Comparison of ENCODE assay signal across 8 cellular contexts in genomic region chr21:36060159-36060921, GRCh38. TPM values are rescaled to one million over a fixed set of nuclear protein-coding genes. Genes with fewer than 3 reads are reported as not detected.
DNase-seq lines count a peak whose midpoint lies in the region; ATAC-seq, FAIRE-seq and TF ChIP-seq lines count a peak whose summit lies in the region.

SETD4 (minus strand) TSS chr21:36060526; CDS start chr21:36058888, 1,638 bp downstream.

- 3% methylated on average over 17 of the region's 57 CpGs for WGBS in HepG2 (ENCODE audit: low lambda C conversion rate)

- peaks cover 0 to 4% (median 0%) of the 10 kb centered on the region in 11 experiments; a peak in 5 of 22 replicates for H3K9me3 ChIP-seq in BLaER1 treated with 17β-estradiol and CSF1 and Interleukin-3, amounts not matched to agents 10 nM and 100 nM (replicated peaks in 1 of 11)
- H3K9me3 ChIP-seq in HepG2 (ENCODE audit: low read length), result no peaks in the 10 kb centered on the region

- H3K27me3 Mint-ChIP-seq in dendritic cell treated with granulocyte-macrophage colony-stimulating factor and Interleukin-4, amounts not matched to agents 40 ng/mL and 50 ng/mL, for 4 days, result no peaks in the 10 kb centered on the region

- in situ Hi-C loops in HepG2 (cut with HindIII; ENCODE audit: extremely low pct_ligation_motif_present, low pct_unique_long_range_greater_than_20kb), result no loop called here

- H3K36me3 ChIP-seq in BLaER1 treated with 17β-estradiol and CSF1 and Interleukin-3, amounts not matched to agents 10 nM and 100 nM, result peaks cover 30 to 37% (median 34%) of the 10 kb centered on the region in 11 experiments
- peaks cover 14 to 32% of the 10 kb centered on the region in 2 experiments; a peak in 4 of 5 replicates for H3K36me3 ChIP-seq in HepG2 (replicated peaks in 1 of 2; ENCODE audit: control insufficient read depth in 1 of 2, insufficient read depth in 2 of 2, low read length in 2 of 2)

- no peak for TF ChIP-seq EP300 in HepG2 (IDR thresholded peaks at IDR 0.05; ENCODE audit: low read depth in 2 of 2, low read length in 2 of 2)
- no peak for TF ChIP-seq EP300 in HepG2 (CRISPR knock-in tag; IDR thresholded peaks at IDR 0.05; ENCODE audit: borderline replicate concordance)

- DNase-seq in NCI-H748 (lab: John Stamatoyannopoulos, UW; ENCODE audit: unreplicated experiment), result peak; percentile 91
- peak; percentile 92 for DNase-seq in activated CD4-positive, alpha-beta T cell treated with anti-CD3 and anti-CD28 coated beads, Interleukin-2, amount 50 U/mL, for 1 hour
- peak; percentile 85 for DNase-seq in HepG2 (ENCODE audit: low spot score)
- DNase-seq in stimulated activated CD4-positive, alpha-beta T cell treated with anti-CD3 and anti-CD28 coated beads, Interleukin-4, amount 100 ng/mL, for 1 hour, result peak; percentile 95

- POLR2A ChIA-PET in HepG2 (lab: Yijun Ruan, JAX), result interaction anchor here (0.7 to 2.3 kb wide), 7 partner anchors 9 to 1171 kb away, joined by 4 to 23 read pairs (median 10); partner anchors contain the start of gene CBR1

- TF ChIP-seq RAD21 in HepG2 (CRISPR knock-in tag; IDR thresholded peaks at IDR 0.05), result no peak

- H3K27me3 ChIP-seq in BLaER1 treated with 17β-estradiol and CSF1 and Interleukin-3, amounts not matched to agents 10 nM and 100 nM, result no peaks in the 10 kb centered on the region
- H3K27me3 ChIP-seq in HepG2 (ENCODE audit: control insufficient read depth in 1 of 2, insufficient read depth in 2 of 2, low read length in 2 of 2), result no peaks in the 10 kb centered on the region

- peak within 1 kb of the TSS; percentile 79 to 89 (median 85) for H3K9ac ChIP-seq in BLaER1 treated with 17β-estradiol and CSF1 and Interleukin-3, amounts not matched to agents 10 nM and 100 nM
- H3K9ac ChIP-seq in HepG2 (ENCODE audit: insufficient read depth, low read depth, low read length), result peak within 1 kb of the TSS; percentile 78

- FAIRE-seq in HepG2 (lab: Jason Lieb, UNC), result peak; percentile 67

- no peaks in the 10 kb centered on the region for H4K20me1 ChIP-seq in BLaER1 treated with 17β-estradiol and CSF1 and Interleukin-3, amounts not matched to agents 10 nM and 100 nM
- H4K20me1 ChIP-seq in HepG2 (ENCODE audit: insufficient read depth, low read length), result no peaks in the 10 kb centered on the region

- peak within 1 kb of the TSS; percentile 72 to 98 (median 84) for H3K4me3 ChIP-seq in BLaER1 treated with 17β-estradiol and CSF1 and Interleukin-3, amounts not matched to agents 10 nM and 100 nM
- peak within 1 kb of the TSS; percentile 80 to 96 (median 82) for H3K4me3 ChIP-seq in HepG2 (replicated peaks in 1 of 3; ENCODE audit: insufficient read depth in 1 of 3, low read depth in 2 of 3, low read length in 3 of 3)

- BruUV-seq in HepG2 (replicated peaks; lab: Mats Ljungman, UMichigan), result TSS peak; percentile 87

- peaks cover 20 to 27% (median 24%) of the 10 kb centered on the region in 10 experiments; a peak in 19 of 20 replicates for H3K4me1 ChIP-seq in BLaER1 treated with 17β-estradiol and CSF1 and Interleukin-3, amounts not matched to agents 10 nM and 100 nM
- peaks cover 40% of the 10 kb centered on the region for H3K4me1 ChIP-seq in HepG2 (ENCODE audit: insufficient read depth, low read length)

- intact Hi-C loops in dendritic cell treated with granulocyte-macrophage colony-stimulating factor and Interleukin-4, amounts not matched to agents 40 ng/mL and 50 ng/mL, for 4 days (cut with micrococcal nuclease), result loop anchor here (1.0 to 5.0 kb wide), 2 partner anchors 9 to 52 kb away; no protein-coding TSS in a partner anchor
- intact Hi-C loops in HepG2 (cut with micrococcal nuclease; ENCODE audit: unreplicated experiment), result loop anchor here (5.0 kb wide), 1 partner anchor 52 kb away; no protein-coding TSS in a partner anchor

- peak within 1 kb of the TSS; percentile 75 to 95 (median 92) for H3K4me2 ChIP-seq in BLaER1 treated with 17β-estradiol and CSF1 and Interleukin-3, amounts not matched to agents 10 nM and 100 nM
- peak within 1 kb of the TSS; percentile 85 for H3K4me2 ChIP-seq in HepG2 (ENCODE audit: low read depth, low read length)

- peak; percentile 68 to 84 for TF ChIP-seq POLR2A in HepG2 (IDR thresholded peaks at IDR 0.05; ENCODE audit: insufficient read depth in 1 of 2, low read depth in 2 of 2, low read length in 2 of 2)

- no peak within 1 kb of the TSS for H2AFZ ChIP-seq in HepG2 (ENCODE audit: low read length)

- H3K27ac ChIP-seq in BLaER1 treated with 17β-estradiol and CSF1 and Interleukin-3, amounts not matched to agents 10 nM and 100 nM, result peak within 1 kb of the TSS; percentile 72 to 89 (median 86)
- H3K27ac ChIP-seq in HepG2 (ENCODE audit: extremely low read length, insufficient read depth, low read length), result peak within 1 kb of the TSS; percentile 80

- H3K4me1 Mint-ChIP-seq in dendritic cell treated with granulocyte-macrophage colony-stimulating factor and Interleukin-4, amounts not matched to agents 40 ng/mL and 50 ng/mL, for 4 days (ENCODE audit: low read depth), result peaks cover under 1% of the 10 kb centered on the region

- CTCF ChIA-PET in HepG2 (lab: Yijun Ruan, JAX; ENCODE audit: low intra/inter-chr PET ratio, low total read pairs), result no interaction called here

- H3K79me2 ChIP-seq in HepG2 (ENCODE audit: insufficient read depth, low read length), result peaks cover 7% of the 10 kb centered on the region

- peak; percentile 86 for ATAC-seq in GM19351 (IDR thresholded peaks at IDR 0.05; ENCODE audit: unreplicated experiment)
- ATAC-seq in HG03521 (IDR thresholded peaks at IDR 0.05; ENCODE audit: unreplicated experiment), result peak; percentile 87
- ATAC-seq in HepG2, result peak; percentile 93

- TF ChIP-seq CTCF in HepG2 (CRISPR knock-in tag; IDR thresholded peaks at IDR 0.05), result peak; percentile 12; the same call in 1 of the 2 replicates

- no peaks in the 10 kb centered on the region for H3K9me3 Mint-ChIP-seq in dendritic cell treated with granulocyte-macrophage colony-stimulating factor and Interleukin-4, amounts not matched to agents 40 ng/mL and 50 ng/mL, for 4 days

- peaks cover 43% of the 10 kb centered on the region for H3K36me3 Mint-ChIP-seq in dendritic cell treated with granulocyte-macrophage colony-stimulating factor and Interleukin-4, amounts not matched to agents 40 ng/mL and 50 ng/mL, for 4 days (ENCODE audit: low read depth)

- H3K4me3 Mint-ChIP-seq in dendritic cell treated with granulocyte-macrophage colony-stimulating factor and Interleukin-4, amounts not matched to agents 40 ng/mL and 50 ng/mL, for 4 days, result peak within 1 kb of the TSS; percentile 86

- H3K27ac Mint-ChIP-seq in dendritic cell treated with granulocyte-macrophage colony-stimulating factor and Interleukin-4, amounts not matched to agents 40 ng/mL and 50 ng/mL, for 4 days, result peak within 1 kb of the TSS; percentile 95

TF ChIP-seq in HepG2, 621 proteins besides CTCF, POLR2A, EP300 and RAD21 (continues in another document):
- TF ChIP-seq HDAC1 (CRISPR knock-in tag; IDR thresholded peaks at IDR 0.05) (peak; percentile 86), ZNF790 (CRISPR knock-in tag; IDR thresholded peaks at IDR 0.05; ENCODE audit: borderline replicate concordance) (no peak), ZNF746 (CRISPR knock-in tag; IDR thresholded peaks at IDR 0.05) (no peak), ZNF20 (CRISPR knock-in tag; IDR thresholded peaks at IDR 0.05) (no peak), NFE2L1 (CRISPR knock-in tag; IDR thresholded peaks at IDR 0.05; ENCODE audit: borderline replicate concordance) (no peak), JUN (CRISPR knock-in tag; IDR thresholded peaks at IDR 0.05) (0 out of 2 replicates have a peak, but pooled peaks have one; percentile 28), ZNF605 (CRISPR knock-in tag; IDR thresholded peaks at IDR 0.05) (peak; percentile 57; the same call in 1 of the 2 replicates), MEF2D (CRISPR knock-in tag; IDR thresholded peaks at IDR 0.05) (peak; percentile 48; the same call in 1 of the 2 replicates), ZBTB20 (CRISPR knock-in tag; IDR thresholded peaks at IDR 0.05; ENCODE audit: borderline replicate concordance, low read depth) (peak; percentile 52; the same call in 1 of the 2 replicates), MEIS2 (CRISPR knock-in tag; IDR thresholded peaks at IDR 0.05) (peak; percentile 48; the same call in 1 of the 2 replicates), ZNF75D (CRISPR knock-in tag; IDR thresholded peaks at IDR 0.05; ENCODE audit: borderline replicate concordance) (peak; percentile 72; the same call in 1 of the 2 replicates), AGO2 (optimal IDR thresholded peaks at IDR 0.05; ENCODE audit: low read depth, low read length) (peak; percentile 55)

RNA-seq across cellular contexts. Expression of gene SETD4, which starts in this region (rescaled TPM):
- total RNA-seq in HepG2 (2016; rRNA removed; fragmentation: Illumina TruSeq; extraction: Trizol), result 11.9 and 14.4 TPM in 2 replicates
- total RNA-seq in HepG2 (2016; cell fraction: cytosol; rRNA removed; fragmentation: Illumina TruSeq; extraction: Trizol; ENCODE audit: low read depth), result 2.4 and 3.7 TPM in 2 replicates
- total RNA-seq in HepG2 (2016; cell fraction: insoluble cytoplasmic fraction; rRNA removed; fragmentation: Illumina TruSeq; extraction: Trizol), result 12.5 and 15.3 TPM in 2 replicates
- total RNA-seq in HepG2 (2016; cell fraction: membrane; rRNA removed; fragmentation: Illumina TruSeq; extraction: Trizol), result 4.4 and 6.1 TPM in 2 replicates
- total RNA-seq in HepG2 (2016; cell fraction: nucleus; rRNA removed; fragmentation: Illumina TruSeq; extraction: Trizol), result 26.3 and 27.5 TPM in 2 replicates
- 7.1 and 8.4 TPM in 2 replicates for polyA plus RNA-seq in HepG2 (2011; rRNA removed)
- 4.4 and 5.1 TPM in 2 replicates for polyA plus RNA-seq in HepG2 (2011; cell fraction: cytosol; rRNA removed)
- polyA plus RNA-seq in HepG2 (2011; cell fraction: nucleus; rRNA removed), result 17.7 and 21.1 TPM in 2 replicates
- 6.2 and 8.6 TPM in 2 replicates for polyA plus RNA-seq in HepG2 (2012)
- polyA plus RNA-seq in HepG2 (2016; cell fraction: cytosol; fragmentation: Illumina TruSeq; extraction: Trizol; ENCODE audit: low read depth), result 1.3 and 1.5 TPM in 2 replicates
- polyA plus RNA-seq in HepG2 (2016; cell fraction: insoluble cytoplasmic fraction; fragmentation: Illumina TruSeq; extraction: Trizol; ENCODE audit: low read depth), result 10.0 and 10.5 TPM in 2 replicates
- polyA plus RNA-seq in HepG2 (2016; cell fraction: membrane; fragmentation: Illumina TruSeq; extraction: Trizol; ENCODE audit: low read depth), result 1.8 and 2.8 TPM in 2 replicates
- 37.4 and 44.2 TPM in 2 replicates for polyA plus RNA-seq in HepG2 (2016; cell fraction: nucleus; fragmentation: Illumina TruSeq; extraction: Trizol; ENCODE audit: insufficient read depth, low read depth)
- polyA minus RNA-seq in HepG2 (2011; rRNA and poly(A)+ RNA removed; ENCODE audit: low replicate concordance), result 12.9 and 17.6 TPM in 2 replicates
- 2.7 and 5.1 TPM in 2 replicates for polyA minus RNA-seq in HepG2 (2011; cell fraction: cytosol; rRNA and poly(A)+ RNA removed)
- polyA minus RNA-seq in HepG2 (2011; cell fraction: nucleus; rRNA and poly(A)+ RNA removed), result 24.9 and 25.4 TPM in 2 replicates

Comparison
In these comparisons a context has a peak if more than half of its experiments do, and no peak if none do; other contexts are left out.
1. Peak in every context shown above with its lines: DNase-seq, ATAC-seq, H3K4me3 ChIP-seq and H3K27ac ChIP-seq.